8 cellular contexts compared by ENCODE assay signal in the genomic region with DNA sequence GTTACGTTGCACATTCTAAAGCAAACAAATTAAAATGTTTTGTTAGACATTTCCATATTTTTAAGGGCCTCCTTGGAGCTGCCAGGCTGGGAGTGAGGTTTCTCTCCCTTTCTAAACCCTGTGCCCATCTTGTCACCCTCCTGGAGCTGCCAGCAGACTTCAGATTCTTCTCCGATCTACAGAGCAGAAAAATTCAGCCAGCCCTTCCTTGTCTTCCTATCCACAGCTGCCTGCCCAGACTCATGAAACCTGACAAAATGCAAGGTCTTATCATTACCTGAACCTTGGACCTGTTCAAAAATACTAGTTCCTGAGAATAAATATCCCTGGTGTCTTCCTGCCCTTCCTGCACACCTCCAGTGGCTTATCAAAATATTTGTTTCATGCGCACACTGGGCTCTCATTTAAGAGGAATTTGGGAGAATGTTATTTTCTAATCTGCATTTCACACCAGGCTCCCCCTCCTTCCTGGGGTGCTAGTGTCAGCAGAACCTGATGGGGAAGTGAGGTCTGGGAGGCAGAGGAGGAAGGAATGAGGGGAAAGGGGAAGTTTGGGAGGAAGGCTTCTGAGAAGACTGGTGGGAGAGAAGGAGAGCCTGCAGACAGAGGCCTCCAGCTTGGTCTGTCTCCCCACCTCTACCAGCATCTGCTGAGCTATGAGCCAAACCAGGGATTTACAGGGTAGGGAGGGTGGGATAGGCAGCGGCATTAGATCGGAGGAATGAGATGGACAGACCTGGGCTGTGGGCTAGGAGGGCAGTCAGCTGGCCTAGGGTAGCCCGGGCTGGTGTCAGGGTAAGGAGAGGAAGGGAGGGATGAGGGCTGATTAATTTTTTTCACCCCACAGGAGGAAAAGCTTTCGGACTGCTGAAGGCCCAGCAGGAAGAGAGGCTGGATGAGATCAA. TPM values are rescaled to one million over a fixed set of nuclear protein-coding genes. Genes with fewer than 3 reads are reported as not detected.
DNase-seq lines count a peak whose midpoint lies in the region; ATAC-seq and TF ChIP-seq lines count a peak whose summit lies in the region.

TSS of gene AIF1 (plus strand) at position 561 of the 905 bp plus-strand sequence. CDS start at position 657, 96 bp downstream.

- H3K4me3 ChIP-seq in DOHH2 (ENCODE audit: low read length) (peak within 1 kb of the TSS; percentile 81), Peyer's patch (peak within 1 kb of the TSS in 2 of 4 donors; percentile 7 to 15), BE2C (ENCODE audit: low read depth, low read length) (no peak within 1 kb of the TSS)

- no peaks in the 10 kb centered on the region for H3K36me3 ChIP-seq in DOHH2 (ENCODE audit: control insufficient read depth, low read length)
- H3K36me3 ChIP-seq in Peyer's patch: no peaks in the 10 kb centered on the region
- H3K36me3 ChIP-seq in BE2C: no peaks in the 10 kb centered on the region

- H3F3A ChIP-seq in DOHH2 (ENCODE audit: control insufficient read depth, insufficient read depth): peaks cover 22% of the 10 kb centered on the region

- H3K4me1 ChIP-seq in DOHH2 (ENCODE audit: control insufficient read depth, low read length) (peaks cover 38% of the 10 kb centered on the region), Peyer's patch (peaks cover 0 to 14% (median 8%) of the 10 kb centered on the region in 4 donors), BE2C (peaks cover 6% of the 10 kb centered on the region)

- TF ChIP-seq CTCF in DOHH2 (IDR thresholded peaks at IDR 0.05; ENCODE audit: low read depth, low read length, poor library complexity, severe bottlenecking) (no peak), Peyer's patch (IDR thresholded peaks at IDR 0.05) (no peak), BE2C (IDR thresholded peaks at IDR 0.05; ENCODE audit: low read depth, low read length) (no peak)

- intact Hi-C loops in Right ventricle myocardium superior (cut with DNase I): loop anchor here (5.0 kb wide), 1 partner anchor 68 kb away; the partner anchor contains the start of genes ATP6V1G2 and NFKBIL1

- ATAC-seq in Right ventricle myocardium superior (ENCODE audit: poor library complexity) (peak; percentile 21), GM19467 (IDR thresholded peaks at IDR 0.05; ENCODE audit: unreplicated experiment) (no peak), GM19455 (IDR thresholded peaks at IDR 0.05; ENCODE audit: unreplicated experiment) (no peak)

- no peaks in the 10 kb centered on the region for H4K20me1 ChIP-seq in DOHH2 (ENCODE audit: control insufficient read depth, insufficient read depth, low read depth, low read length)

- H3K27ac ChIP-seq in DOHH2 (ENCODE audit: low read depth, low read length) (peak within 1 kb of the TSS; percentile 71), Peyer's patch (peak within 1 kb of the TSS; percentile 17 to 70 (median 46))

- no peak for TF ChIP-seq POLR2A in Peyer's patch (IDR thresholded peaks at IDR 0.05)

- no peaks in the 10 kb centered on the region for H3K27me3 ChIP-seq in DOHH2 (ENCODE audit: control insufficient read depth, low read length)
- H3K27me3 ChIP-seq in Peyer's patch: no peaks in the 10 kb centered on the region
- H3K27me3 ChIP-seq in BE2C: no peaks in the 10 kb centered on the region

- peak within 1 kb of the TSS; percentile 93 for H3K4me2 ChIP-seq in DOHH2 (ENCODE audit: low read length)

- H3K9me3 ChIP-seq in DOHH2 (ENCODE audit: control insufficient read depth, insufficient read depth, low read length): no peaks in the 10 kb centered on the region
- H3K9me3 ChIP-seq in Peyer's patch: no peaks in the 10 kb centered on the region
- H3K9me3 ChIP-seq in BE2C: no peaks in the 10 kb centered on the region

- H3K79me2 ChIP-seq in DOHH2 (ENCODE audit: control insufficient read depth, low read length): peaks cover 9% of the 10 kb centered on the region

- DNase-seq in Peyer's patch (no peak), Right ventricle myocardium superior (no peak), pons (ENCODE audit: low spot score) (peak; percentile 82), BE2C (no peak), activated gamma-delta T cell (lab: John Stamatoyannopoulos, UW) (no peak)

- H3K9me2 ChIP-seq in DOHH2 (replicated peaks; ENCODE audit: control insufficient read depth, low read length): no peaks in the 10 kb centered on the region

RNA-seq across cellular contexts. Expression of gene AIF1, which starts in this region (rescaled TPM):
- total RNA-seq in Peyer's patch: 100 to 1,000 TPM in 1 of 4 donors, 10 to 100 TPM in 1, 1 to 10 TPM in 2; 6.1 to 112 (median 11.2) TPM
- 17.7 TPM for total RNA-seq in Right ventricle myocardium superior
- polyA plus RNA-seq in BE2C (2012; ENCODE audit: insufficient read depth, insufficient read length, low read depth): not detected
